19 cellular contexts compared by ENCODE assay signal in genomic region chr17:499836-500543, GRCh38. TPM values are rescaled to one million over a fixed set of nuclear protein-coding genes. Genes with fewer than 3 reads are reported as not detected.
A peak's percentile ranks its signal among the peaks of the same experiment; 100 is the strongest.
DNase-seq lines count a peak whose midpoint lies in the region; ATAC-seq and TF ChIP-seq lines count a peak whose summit lies in the region.
"Had no signal": no experiment of that assay in that cellular context is flagged by ENCODE, and none has a peak within 500 bp of the region (broad histone marks: within the 10 kb centered on the region; RNA-seq: fewer than 3 reads in every experiment).

No MANE protein-coding gene starts in this region.

- H3K36me3 Mint-ChIP-seq in activated CD4-positive, alpha-beta T cell treated with anti-CD3 and anti-CD28 coated beads, Interleukin-2, amount 10 ng/mL, durations not matched to agents 24 days and 14 days (ENCODE audit: low read depth) = peaks cover 3% of the 10 kb centered on the region
- H3K36me3 Mint-ChIP-seq in CD4-positive, alpha-beta memory T cell = no peaks in the 10 kb centered on the region
- H3K36me3 Mint-ChIP-seq in activated CD8-positive, alpha-beta T cell treated with anti-CD3 and anti-CD28 coated beads for 36 hours (ENCODE audit: low read depth) = no peaks in the 10 kb centered on the region
- no peaks in the 10 kb centered on the region for H3K36me3 Mint-ChIP-seq in naive thymus-derived CD8-positive, alpha-beta T cell
- no peaks in the 10 kb centered on the region for H3K36me3 Mint-ChIP-seq in MCF 10A (ENCODE audit: insufficient read depth, unreplicated experiment)

- no peak overlapping the region for H3K4me3 ChIP-seq in CD4-positive, alpha-beta memory T cell (ENCODE audit: low read length in 2 of 2)
- H3K4me3 ChIP-seq: GM23248, transverse colon had no signal

- no peak for TF ChIP-seq CTCF in activated CD8-positive, alpha-beta T cell treated with anti-CD3 and anti-CD28 coated beads for 36 hours (IDR thresholded peaks at IDR 0.05)
- TF ChIP-seq CTCF in MCF 10A (IDR thresholded peaks at IDR 0.05; ENCODE audit: unreplicated experiment) (no peak), omental fat pad (IDR thresholded peaks at IDR 0.05) (no peak)

- peaks cover 21% of the 10 kb centered on the region for H3K4me1 ChIP-seq in CD4-positive, alpha-beta memory T cell (ENCODE audit: insufficient read depth, low read length)
- H3K4me1 ChIP-seq: parathyroid adenoma, transverse colon had no signal

- CTCF ChIA-PET in CD4-positive, alpha-beta memory T cell (lab: Charles Lee; ENCODE audit: partially characterized antibody) = interaction anchor here (0.8 kb wide), 1 partner anchor 200 kb away, joined by 3 read pairs; no protein-coding TSS in a partner anchor
- CTCF ChIA-PET in activated CD8-positive, alpha-beta T cell treated with anti-CD3 and anti-CD28 coated beads for 36 hours (lab: Charles Lee) = interaction anchor here (0.7 to 2.0 kb wide), 2 partner anchors 58 to 88 kb away, joined by 3 to 10 read pairs; no protein-coding TSS in a partner anchor
- CTCF ChIA-PET in MCF 10A (lab: Yijun Ruan, JAX) = no interaction called here

- H3K36me3 ChIP-seq in CD4-positive, alpha-beta memory T cell (ENCODE audit: insufficient read depth, low read length) = no peaks in the 10 kb centered on the region
- H3K36me3 ChIP-seq: transverse colon had no signal

- POLR2A ChIA-PET in CD4-positive, alpha-beta memory T cell (lab: Charles Lee; ENCODE audit: partially characterized antibody) = no interaction called here
- POLR2A ChIA-PET in activated CD8-positive, alpha-beta T cell treated with anti-CD3 and anti-CD28 coated beads for 36 hours (lab: Charles Lee) = no interaction called here
- POLR2A ChIA-PET in naive thymus-derived CD8-positive, alpha-beta T cell (lab: Charles Lee) = interaction anchor here (0.6 to 2.2 kb wide), 7 partner anchors 9 to 88 kb away, joined by 3 to 16 read pairs (median 6); no protein-coding TSS in a partner anchor
- POLR2A ChIA-PET in MCF 10A (lab: Yijun Ruan, JAX) = no interaction called here

- no TSS peak for BruUV-seq in MCF 10A (replicated peaks; lab: Mats Ljungman, UMichigan)

- no peaks in the 10 kb centered on the region for H3K9me3 ChIP-seq in CD4-positive, alpha-beta memory T cell (ENCODE audit: control insufficient read depth in 1 of 2, low read length in 2 of 2)
- H3K9me3 ChIP-seq: transverse colon had no signal

- DNase-seq in activated CD4-positive, alpha-beta T cell treated with anti-CD3 and anti-CD28 coated beads, Interleukin-2, amount 10 ng/mL, durations not matched to agents 24 days and 14 days = peak; percentile 88
- DNase-seq in activated CD4-positive, alpha-beta T cell treated with anti-CD3 and anti-CD28 coated beads for 1 hour = no peak
- peak in 4 of 5 donors; percentile 20 to 34 (median 26) for DNase-seq in CD4-positive, alpha-beta memory T cell
- DNase-seq in activated CD8-positive, alpha-beta T cell treated with anti-CD3 and anti-CD28 coated beads for 36 hours = no peak
- peak in 7 of 10 donors; percentile 18 to 70 (median 53) for DNase-seq in naive thymus-derived CD8-positive, alpha-beta T cell
- DNase-seq in MCF 10A (ENCODE audit: unreplicated experiment) (no peak), DMS79 treated with DMSO at 0.1 percent for 48 hours (lab: John Stamatoyannopoulos, UW) (no peak), omental fat pad (ENCODE audit: low spot score) (no peak)
- DNase-seq: anterior cingulate cortex, C1 segment of cervical spinal cord, EL, GM23248, hippocampal formation, kidney, NCI-H1694 treated with DMSO at 0.1 percent for 48 hours, SHP77, transverse colon had no signal

- intact Hi-C loops in activated CD4-positive, alpha-beta T cell treated with anti-CD3 and anti-CD28 coated beads, Interleukin-2, amount 10 ng/mL, durations not matched to agents 24 days and 14 days (cut with micrococcal nuclease) = no loop called here
- intact Hi-C loops in CD4-positive, alpha-beta memory T cell (cut with micrococcal nuclease) = no loop called here
- intact Hi-C loops in activated CD8-positive, alpha-beta T cell treated with anti-CD3 and anti-CD28 coated beads for 36 hours (cut with micrococcal nuclease) = no loop called here
- intact Hi-C loops in MCF 10A (cut with micrococcal nuclease) = no loop called here

- ATAC-seq in activated CD8-positive, alpha-beta T cell treated with anti-CD3 and anti-CD28 coated beads for 36 hours = peak; percentile 14
- ATAC-seq in naive thymus-derived CD8-positive, alpha-beta T cell = peak; percentile 76 to 83
- no peak for ATAC-seq in omental fat pad (ENCODE audit: low FRiP score)

- peaks cover 49% of the 10 kb centered on the region for H3K4me1 Mint-ChIP-seq in activated CD4-positive, alpha-beta T cell treated with anti-CD3 and anti-CD28 coated beads, Interleukin-2, amount 10 ng/mL, durations not matched to agents 24 days and 14 days
- H3K4me1 Mint-ChIP-seq in CD4-positive, alpha-beta memory T cell = peaks cover 11 to 27% (median 15%) of the 10 kb centered on the region in 4 donors
- H3K4me1 Mint-ChIP-seq in activated CD8-positive, alpha-beta T cell treated with anti-CD3 and anti-CD28 coated beads for 36 hours (ENCODE audit: low read depth) = peaks cover 32% of the 10 kb centered on the region
- H3K4me1 Mint-ChIP-seq in naive thymus-derived CD8-positive, alpha-beta T cell = peaks cover 22 to 69% (median 47%) of the 10 kb centered on the region in 4 donors
- no peaks in the 10 kb centered on the region for H3K4me1 Mint-ChIP-seq in MCF 10A (ENCODE audit: insufficient read depth, unreplicated experiment)

- H3K9me3 Mint-ChIP-seq in activated CD4-positive, alpha-beta T cell treated with anti-CD3 and anti-CD28 coated beads, Interleukin-2, amount 10 ng/mL, durations not matched to agents 24 days and 14 days = peaks cover 7% of the 10 kb centered on the region
- H3K9me3 Mint-ChIP-seq in CD4-positive, alpha-beta memory T cell = peaks cover 0 to 3% (median 0%) of the 10 kb centered on the region in 8 donors
- H3K9me3 Mint-ChIP-seq in activated CD8-positive, alpha-beta T cell treated with anti-CD3 and anti-CD28 coated beads for 36 hours = no peaks in the 10 kb centered on the region
- H3K9me3 Mint-ChIP-seq in naive thymus-derived CD8-positive, alpha-beta T cell = no peaks in the 10 kb centered on the region
- H3K9me3 Mint-ChIP-seq in MCF 10A (ENCODE audit: unreplicated experiment) = no peaks in the 10 kb centered on the region

- H3K27me3 ChIP-seq in CD4-positive, alpha-beta memory T cell (ENCODE audit: insufficient read depth, low read length) = no peaks in the 10 kb centered on the region
- H3K27me3 ChIP-seq: transverse colon had no signal

- H3K4me3 Mint-ChIP-seq in activated CD4-positive, alpha-beta T cell treated with anti-CD3 and anti-CD28 coated beads, Interleukin-2, amount 10 ng/mL, durations not matched to agents 24 days and 14 days = peak overlapping the region; percentile 68
- H3K4me3 Mint-ChIP-seq in CD4-positive, alpha-beta memory T cell = peak overlapping the region in 6 of 8 donors; percentile 33 to 74 (median 69)
- no peak overlapping the region for H3K4me3 Mint-ChIP-seq in activated CD8-positive, alpha-beta T cell treated with anti-CD3 and anti-CD28 coated beads for 36 hours
- peak overlapping the region; percentile 61 to 86 (median 76) for H3K4me3 Mint-ChIP-seq in naive thymus-derived CD8-positive, alpha-beta T cell
- H3K4me3 Mint-ChIP-seq in MCF 10A (ENCODE audit: unreplicated experiment) = no peak overlapping the region

- H3K27me3 Mint-ChIP-seq in activated CD4-positive, alpha-beta T cell treated with anti-CD3 and anti-CD28 coated beads, Interleukin-2, amount 10 ng/mL, durations not matched to agents 24 days and 14 days = no peaks in the 10 kb centered on the region
- peaks cover 8% of the 10 kb centered on the region in 2 donors for H3K27me3 Mint-ChIP-seq in CD4-positive, alpha-beta memory T cell
- H3K27me3 Mint-ChIP-seq in activated CD8-positive, alpha-beta T cell treated with anti-CD3 and anti-CD28 coated beads for 36 hours = peaks cover 6% of the 10 kb centered on the region
- peaks cover 0 to 5% (median 0%) of the 10 kb centered on the region in 5 donors for H3K27me3 Mint-ChIP-seq in naive thymus-derived CD8-positive, alpha-beta T cell
- peaks cover 14% of the 10 kb centered on the region for H3K27me3 Mint-ChIP-seq in MCF 10A (ENCODE audit: insufficient read depth, unreplicated experiment)

- H3K27ac Mint-ChIP-seq in activated CD4-positive, alpha-beta T cell treated with anti-CD3 and anti-CD28 coated beads, Interleukin-2, amount 10 ng/mL, durations not matched to agents 24 days and 14 days = peak overlapping the region; percentile 89
- peak overlapping the region in 4 of 7 donors; percentile 32 to 89 (median 74) for H3K27ac Mint-ChIP-seq in CD4-positive, alpha-beta memory T cell
- H3K27ac Mint-ChIP-seq in activated CD8-positive, alpha-beta T cell treated with anti-CD3 and anti-CD28 coated beads for 36 hours = no peak overlapping the region
- peak overlapping the region; percentile 57 to 93 (median 86) for H3K27ac Mint-ChIP-seq in naive thymus-derived CD8-positive, alpha-beta T cell
- no peak overlapping the region for H3K27ac Mint-ChIP-seq in MCF 10A (ENCODE audit: low read depth, unreplicated experiment)

- H3K27ac ChIP-seq in CD4-positive, alpha-beta memory T cell (ENCODE audit: low read depth, low read length) = no peak overlapping the region
- H3K27ac ChIP-seq: 22Rv1, GM23248, parathyroid adenoma, transverse colon had no signal

RNA-seq across cellular contexts. Expression of gene RFLNB, which starts 54.3 kb away (rescaled TPM):
- 91.3 and 93.4 TPM in 2 replicates for total RNA-seq in activated CD4-positive, alpha-beta T cell treated with anti-CD3 and anti-CD28 coated beads, Interleukin-2, amount 10 ng/mL, durations not matched to agents 24 days and 14 days
- 10 to 100 TPM; 20.5 to 21.6 TPM for total RNA-seq in CD4-positive, alpha-beta memory T cell
- 10 to 100 TPM; 19.6 to 20.4 TPM for polyA plus RNA-seq in CD4-positive, alpha-beta memory T cell
- total RNA-seq in activated CD8-positive, alpha-beta T cell treated with anti-CD3 and anti-CD28 coated beads for 36 hours = 10 to 100 TPM; 45.9 to 46.1 TPM
- 10 to 100 TPM; 38.7 TPM for total RNA-seq in naive thymus-derived CD8-positive, alpha-beta T cell
- polyA plus RNA-seq in naive thymus-derived CD8-positive, alpha-beta T cell = 10 to 100 TPM; 19.2 to 32.5 (median 24.2) TPM
- total RNA-seq in MCF 10A (2022) = 0.19 and 0.42 TPM in 2 replicates
- 10 to 100 TPM in 3 of 4 donors, 1 to 10 TPM in 1; 9.6 to 61.5 (median 30.9) TPM for total RNA-seq in omental fat pad

Comparison
In these comparisons a context has a peak if more than half of its experiments do, and no peak if none do; other contexts are left out.
1. DNase-seq: peak in activated CD4-positive, alpha-beta T cell treated with anti-CD3 and anti-CD28 coated beads, Interleukin-2, amount 10 ng/mL, durations not matched to agents 24 days and 14 days (single experiment), CD4-positive, alpha-beta memory T cell (4 of 5) and naive thymus-derived CD8-positive, alpha-beta T cell (7 of 10); none in activated CD4-positive, alpha-beta T cell treated with anti-CD3 and anti-CD28 coated beads for 1 hour (single experiment), activated CD8-positive, alpha-beta T cell treated with anti-CD3 and anti-CD28 coated beads for 36 hours (single experiment), MCF 10A (single experiment), DMS79 treated with DMSO at 0.1 percent for 48 hours (single experiment) and omental fat pad (single experiment).
2. H3K27ac Mint-ChIP-seq: peak in activated CD4-positive, alpha-beta T cell treated with anti-CD3 and anti-CD28 coated beads, Interleukin-2, amount 10 ng/mL, durations not matched to agents 24 days and 14 days (single experiment), CD4-positive, alpha-beta memory T cell (4 of 7) and naive thymus-derived CD8-positive, alpha-beta T cell (10 of 10); none in activated CD8-positive, alpha-beta T cell treated with anti-CD3 and anti-CD28 coated beads for 36 hours (single experiment) and MCF 10A (single experiment).
3. H3K4me3 Mint-ChIP-seq: peak in activated CD4-positive, alpha-beta T cell treated with anti-CD3 and anti-CD28 coated beads, Interleukin-2, amount 10 ng/mL, durations not matched to agents 24 days and 14 days (single experiment), CD4-positive, alpha-beta memory T cell (6 of 8) and naive thymus-derived CD8-positive, alpha-beta T cell (10 of 10); none in activated CD8-positive, alpha-beta T cell treated with anti-CD3 and anti-CD28 coated beads for 36 hours (single experiment) and MCF 10A (single experiment).